ENCODE assay signal across 23 cellular contexts in the genomic region with DNA sequence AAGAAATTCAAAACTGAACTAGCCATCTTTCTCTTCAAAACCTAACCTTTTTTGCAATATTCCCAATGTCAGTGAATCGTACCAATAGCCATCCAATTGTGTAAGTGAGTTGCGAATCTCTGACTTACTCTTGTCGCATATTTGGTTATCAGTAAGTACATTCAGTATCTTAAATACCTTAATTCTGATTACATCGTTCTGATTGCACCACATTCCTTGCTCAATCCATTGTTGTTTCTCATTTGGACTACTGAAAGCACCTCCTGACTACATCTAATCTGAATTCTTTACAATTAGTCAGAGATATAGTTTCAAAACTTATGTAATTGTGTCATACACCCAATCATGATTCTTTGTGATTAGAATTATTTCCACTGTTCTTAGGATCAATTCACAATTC. TPM values are rescaled to one million over a fixed set of nuclear protein-coding genes. Genes with fewer than 3 reads are reported as not detected.
DNase-seq lines count a peak whose midpoint lies in the region; ATAC-seq, FAIRE-seq and TF ChIP-seq lines count a peak whose summit lies in the region.
"Had no signal": no experiment of that assay in that cellular context is flagged by ENCODE, and none has a peak within 500 bp of the region (broad histone marks: within the 10 kb centered on the region; RNA-seq: fewer than 3 reads in every experiment).

No MANE protein-coding gene starts in this region.

- H3K36me3 Mint-ChIP-seq in MCF 10A (ENCODE audit: insufficient read depth, unreplicated experiment), result no peaks in the 10 kb centered on the region
- no peaks in the 10 kb centered on the region for H3K36me3 Mint-ChIP-seq in astrocyte (ENCODE audit: low read depth, unreplicated experiment)
- H3K36me3 Mint-ChIP-seq: CD14-positive monocyte; CD4-positive, alpha-beta memory T cell had no signal

- intact Hi-C loops in MCF 10A (cut with micrococcal nuclease), result no loop called here
- intact Hi-C loops in mammary epithelial cell (cut with micrococcal nuclease), result no loop called here

- H3K79me2 ChIP-seq in mammary epithelial cell (ENCODE audit: insufficient read depth, low read length) (no peaks in the 10 kb centered on the region), astrocyte (ENCODE audit: insufficient read depth, low read length) (no peaks in the 10 kb centered on the region)

- H4K20me1 ChIP-seq in mammary epithelial cell (ENCODE audit: insufficient read depth, low read length), result no peaks in the 10 kb centered on the region
- H4K20me1 ChIP-seq in astrocyte (ENCODE audit: insufficient read depth, low read length), result no peaks in the 10 kb centered on the region

- CTCF ChIA-PET in MCF 10A (lab: Yijun Ruan, JAX) (interaction anchor here (0.8 kb wide), 1 partner anchor 15 kb away, joined by 4 read pairs; no protein-coding TSS in a partner anchor), mammary epithelial cell (lab: Charles Lee; ENCODE audit: low non-redundant PET) (no interaction called here)

- BruUV-seq in MCF 10A (replicated peaks; lab: Mats Ljungman, UMichigan) (no TSS peak), mammary epithelial cell (replicated peaks; lab: Mats Ljungman, UMichigan) (no TSS peak)

- H3K9ac ChIP-seq in mammary epithelial cell (ENCODE audit: insufficient read depth, low read length) (no peak overlapping the region), astrocyte (ENCODE audit: low read length) (no peak overlapping the region)
- H3K9ac ChIP-seq: GM23248 had no signal

- H3K27me3 ChIP-seq in mammary epithelial cell (ENCODE audit: insufficient read depth, low read length) (no peaks in the 10 kb centered on the region), astrocyte (ENCODE audit: insufficient read depth, low read length) (no peaks in the 10 kb centered on the region)

- FAIRE-seq in astrocyte (lab: Jason Lieb, UNC), result no peak
- FAIRE-seq: A549, G401.6, GM12891, HTR-8/SVneo had no signal

- H3K27ac Mint-ChIP-seq in MCF 10A (ENCODE audit: low read depth, unreplicated experiment) (no peak overlapping the region), astrocyte (ENCODE audit: unreplicated experiment) (no peak overlapping the region)
- H3K27ac Mint-ChIP-seq: CD14-positive monocyte; CD4-positive, alpha-beta memory T cell had no signal

- H3K9me3 Mint-ChIP-seq in MCF 10A (ENCODE audit: unreplicated experiment), result no peaks in the 10 kb centered on the region
- no peaks in the 10 kb centered on the region for H3K9me3 Mint-ChIP-seq in astrocyte (ENCODE audit: unreplicated experiment)

- 69% methylated on average over 4 of the region's 4 CpGs for WGBS in mammary epithelial cell (ENCODE audit: low coverage, missing lambda C conversion rate)

- H3K4me3 ChIP-seq in mammary epithelial cell (replicated peaks in 1 of 3; ENCODE audit: insufficient read depth in 1 of 3, low read depth in 2 of 3, low read length in 3 of 3), result no peak overlapping the region
- no peak overlapping the region for H3K4me3 ChIP-seq in astrocyte (ENCODE audit: insufficient read depth, low read depth, low read length)
- no peak overlapping the region for H3K4me3 ChIP-seq in fibroblast of pulmonary artery (replicated peaks; ENCODE audit: low read depth, low read length)
- H3K4me3 ChIP-seq: A549, GM23248, HAP-1 had no signal

- H2AFZ ChIP-seq in mammary epithelial cell (ENCODE audit: low read depth, low read length), result no peak overlapping the region
- H2AFZ ChIP-seq in astrocyte (ENCODE audit: low read depth, low read length), result peak overlapping the region; percentile 4
- H2AFZ ChIP-seq: GM23248 had no signal

- H3K4me1 ChIP-seq in mammary epithelial cell (ENCODE audit: insufficient read depth, low read length) (no peaks in the 10 kb centered on the region), astrocyte (ENCODE audit: insufficient read depth, low read length) (no peaks in the 10 kb centered on the region)
- H3K4me1 ChIP-seq: A549, HAP-1 had no signal

- H3K4me2 ChIP-seq in mammary epithelial cell (ENCODE audit: insufficient read depth, low read depth, low read length) (no peak overlapping the region), astrocyte (ENCODE audit: low read length) (no peak overlapping the region)
- H3K4me2 ChIP-seq: A549 had no signal

- dilution Hi-C loops in mammary epithelial cell (cut with HindIII; ENCODE audit: low sequenced_read_pairs), result no loop called here

- POLR2A ChIA-PET in MCF 10A (lab: Yijun Ruan, JAX), result no interaction called here

- H3K4me1 Mint-ChIP-seq in MCF 10A (ENCODE audit: insufficient read depth, unreplicated experiment), result peaks cover 10% of the 10 kb centered on the region
- no peaks in the 10 kb centered on the region for H3K4me1 Mint-ChIP-seq in astrocyte (ENCODE audit: low read depth, unreplicated experiment)
- H3K4me1 Mint-ChIP-seq: CD14-positive monocyte; CD4-positive, alpha-beta memory T cell had no signal

- H3K9me3 ChIP-seq in mammary epithelial cell (replicated peaks; ENCODE audit: insufficient read depth, low read length) (no peaks in the 10 kb centered on the region), astrocyte (ENCODE audit: insufficient read depth, low read depth, low read length) (no peaks in the 10 kb centered on the region)
- H3K9me3 ChIP-seq: A549, HAP-1 had no signal

- DNase-seq in MCF 10A (ENCODE audit: unreplicated experiment) (peak; percentile 35), mammary epithelial cell (no peak), astrocyte (ENCODE audit: low read depth) (no peak), fibroblast of pulmonary artery (ENCODE audit: low read depth) (peak; percentile 30), NCI-H2081 (lab: John Stamatoyannopoulos, UW) (no peak), COLO668 (lab: John Stamatoyannopoulos, UW; ENCODE audit: unreplicated experiment) (no peak), NCI-H2081 treated with DMSO at 0.1 percent for 48 hours (lab: John Stamatoyannopoulos, UW) (no peak)
- DNase-seq: AML-193; Calu3; CD4-positive, alpha-beta memory T cell; DMS 273 treated with DMSO at 0.1 percent for 48 hours; GM23248; IMR-90 had no signal

- TF ChIP-seq CTCF in MCF 10A (IDR thresholded peaks at IDR 0.05; ENCODE audit: unreplicated experiment) (no peak), mammary epithelial cell (conservative IDR thresholded peaks at IDR 0.05 in 1 of 2, IDR thresholded peaks at IDR 0.05 in 1 of 2; ENCODE audit: extremely low read depth in 1 of 2, insufficient read depth in 1 of 2, low read depth in 1 of 2, low read length in 2 of 2) (no peak), astrocyte (IDR thresholded peaks at IDR 0.05; ENCODE audit: insufficient read depth, low read depth, low read length) (no peak), fibroblast of pulmonary artery (IDR thresholded peaks at IDR 0.05; ENCODE audit: low read length, missing control alignments) (no peak)

- H3K27me3 Mint-ChIP-seq in MCF 10A (ENCODE audit: insufficient read depth, unreplicated experiment) (no peaks in the 10 kb centered on the region), astrocyte (ENCODE audit: low read depth, unreplicated experiment) (no peaks in the 10 kb centered on the region)
- H3K27me3 Mint-ChIP-seq: CD4-positive, alpha-beta memory T cell had no signal

- H3K4me3 Mint-ChIP-seq in MCF 10A (ENCODE audit: unreplicated experiment) (no peak overlapping the region), astrocyte (ENCODE audit: unreplicated experiment) (no peak overlapping the region)
- H3K4me3 Mint-ChIP-seq: CD14-positive monocyte; CD4-positive, alpha-beta memory T cell had no signal

- H3K27ac ChIP-seq in mammary epithelial cell (ENCODE audit: insufficient read depth, low read depth, low read length) (no peak overlapping the region), astrocyte (ENCODE audit: low read depth, low read length) (no peak overlapping the region)
- H3K27ac ChIP-seq: 22Rv1, A549, GM23248, HL-60 had no signal

- in situ Hi-C loops in mammary epithelial cell (cut with MboI; ENCODE audit: low sequenced_read_pairs in 2 of 2), result no loop called here

- ATAC-seq in GM18868 (IDR thresholded peaks at IDR 0.05; ENCODE audit: unreplicated experiment), result no peak
- ATAC-seq: A549 had no signal

- H3K36me3 ChIP-seq in mammary epithelial cell (ENCODE audit: insufficient read depth, low read length) (no peaks in the 10 kb centered on the region), astrocyte (ENCODE audit: insufficient read depth, low read length) (no peaks in the 10 kb centered on the region)
- H3K36me3 ChIP-seq: HAP-1 had no signal

RNA-seq across cellular contexts. Expression of gene BRINP3, which starts 16.8 kb away (rescaled TPM):
- total RNA-seq in MCF 10A (2022), result 0.26 and 0.34 TPM in 2 replicates
- not detected for total RNA-seq in mammary epithelial cell
- not detected for polyA plus RNA-seq in mammary epithelial cell
- polyA minus RNA-seq in mammary epithelial cell, result not detected
- not detected in 2 replicates for total RNA-seq in astrocyte
- total RNA-seq: Calu3; CD4-positive, alpha-beta memory T cell; GM23248 had no signal
- polyA plus RNA-seq: A549; BJ; CD14-positive monocyte; CD4-positive, alpha-beta memory T cell; GM23248 had no signal

Comparison
In these comparisons a context has a peak if more than half of its experiments do, and no peak if none do; other contexts are left out.
1. DNase-seq: peak in MCF 10A (single experiment) and fibroblast of pulmonary artery (single experiment); none in mammary epithelial cell (single experiment), astrocyte (single experiment), NCI-H2081 (0 of 2), COLO668 (single experiment) and NCI-H2081 treated with DMSO at 0.1 percent for 48 hours (single experiment).